8 cellular contexts compared by ENCODE assay signal in the genomic region with DNA sequence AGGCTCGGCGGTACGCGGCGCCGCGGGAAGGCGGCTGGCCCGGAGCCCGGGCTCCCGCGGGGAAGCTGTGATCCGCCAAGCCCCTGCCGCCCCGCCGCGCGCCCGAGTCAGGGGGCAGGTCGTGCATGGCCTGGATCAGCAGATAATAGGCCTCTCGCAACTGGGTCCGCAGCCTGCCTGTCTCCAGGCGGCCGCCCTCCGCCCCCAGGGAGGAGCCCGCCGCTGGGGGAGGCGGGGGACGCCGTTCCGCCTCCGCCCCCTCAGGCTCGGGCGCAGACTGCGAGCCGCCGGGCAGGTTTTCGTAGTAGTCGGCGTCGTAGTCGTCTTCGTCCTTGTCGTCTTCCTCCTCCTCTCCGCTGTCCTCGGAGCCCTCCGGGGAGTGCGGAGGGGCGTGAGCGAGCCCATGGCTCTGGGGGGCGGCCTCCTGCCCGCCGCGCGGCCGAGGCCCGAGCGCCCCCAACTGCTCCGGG. TPM values are rescaled to one million over a fixed set of nuclear protein-coding genes. Genes with fewer than 3 reads are reported as not detected.
A peak's percentile ranks its signal among the peaks of the same experiment; 100 is the strongest.
DNase-seq lines count a peak whose midpoint lies in the region; ATAC-seq and TF ChIP-seq lines count a peak whose summit lies in the region.

Gene SYDE2 (minus strand): TSS at position 147 of the 470 bp plus-strand sequence. CDS start 20 bp downstream, at position 127.

- peak within 1 kb of the TSS; percentile 99 for H2BK120ac ChIP-seq in trophoblast cell (ENCODE audit: insufficient read depth, low read length, poor library complexity)

- no peaks in the 10 kb centered on the region for H3K36me3 Mint-ChIP-seq in activated naive CD4-positive, alpha-beta T cell treated with anti-CD3 and anti-CD28 coated beads, Interleukin-2, amount 10 ng/mL, durations not matched to agents 7 days and 5 days

- peak within 1 kb of the TSS; percentile 97 for H3K9ac ChIP-seq in trophoblast cell (ENCODE audit: low read length)

- peak within 1 kb of the TSS; percentile 99 for H3K14ac ChIP-seq in trophoblast cell (ENCODE audit: low read length)

- H2AFZ ChIP-seq in trophoblast cell (ENCODE audit: insufficient read depth, low read length, poor library complexity), result peak within 1 kb of the TSS; percentile 93

- H3K9me3 ChIP-seq in trophoblast cell (ENCODE audit: insufficient read depth, low read depth, low read length) (peaks cover 2% of the 10 kb centered on the region), transverse colon (no peaks in the 10 kb centered on the region)

- TF ChIP-seq CTCF in transverse colon (IDR thresholded peaks at IDR 0.05), result no peak

- peaks cover 36% of the 10 kb centered on the region for H3K4me1 Mint-ChIP-seq in activated naive CD4-positive, alpha-beta T cell treated with anti-CD3 and anti-CD28 coated beads, Interleukin-2, amount 10 ng/mL, durations not matched to agents 7 days and 5 days

- H3K27me3 Mint-ChIP-seq in activated naive CD4-positive, alpha-beta T cell treated with anti-CD3 and anti-CD28 coated beads, Interleukin-2, amount 10 ng/mL, durations not matched to agents 7 days and 5 days, result peaks cover 19% of the 10 kb centered on the region

- H3K79me2 ChIP-seq in trophoblast cell (ENCODE audit: control insufficient read depth, insufficient read depth, low read length, poor library complexity), result peaks cover 18% of the 10 kb centered on the region

- TF ChIP-seq POLR2A in transverse colon (IDR thresholded peaks at IDR 0.05), result peak; percentile 87

- DNase-seq in DMS153 (lab: John Stamatoyannopoulos, UW), result peak; percentile 46
- peak; percentile 83 for DNase-seq in HuH-7.5 (ENCODE audit: low spot score)
- peak; percentile 59 for DNase-seq in SHP77 treated with DMSO at 0.1 percent for 48 hours (lab: John Stamatoyannopoulos, UW)
- peak; percentile 85 for DNase-seq in activated naive CD4-positive, alpha-beta T cell treated with anti-CD3 and anti-CD28 coated beads, Interleukin-2, amount 10 ng/mL, durations not matched to agents 7 days and 5 days
- peak; percentile 85 for DNase-seq in Right ventricle myocardium inferior (ENCODE audit: missing footprints)
- DNase-seq in trophoblast cell, result peak; percentile 85 to 89
- peak; percentile 84 for DNase-seq in transverse colon

- H3K4me3 ChIP-seq in trophoblast cell (ENCODE audit: low read depth, low read length) (peak within 1 kb of the TSS; percentile 84), transverse colon (peak within 1 kb of the TSS; percentile 84 to 93 (median 84))

- H2BK5ac ChIP-seq in trophoblast cell (ENCODE audit: low read depth, low read length, poor library complexity), result peak within 1 kb of the TSS; percentile 100

- H3K27ac ChIP-seq in trophoblast cell (ENCODE audit: low read depth, low read length), result peak within 1 kb of the TSS; percentile 100
- peak within 1 kb of the TSS; percentile 98 to 99 (median 98) for H3K27ac ChIP-seq in transverse colon

- H3K27me3 ChIP-seq in trophoblast cell (ENCODE audit: insufficient read depth, low read length) (no peaks in the 10 kb centered on the region), transverse colon (no peaks in the 10 kb centered on the region)

- H3K4ac ChIP-seq in trophoblast cell (ENCODE audit: low read depth, low read length), result peak within 1 kb of the TSS; percentile 98

- peak within 1 kb of the TSS; percentile 94 for H2AK5ac ChIP-seq in trophoblast cell (ENCODE audit: low read length)

- H3K27ac Mint-ChIP-seq in activated naive CD4-positive, alpha-beta T cell treated with anti-CD3 and anti-CD28 coated beads, Interleukin-2, amount 10 ng/mL, durations not matched to agents 7 days and 5 days, result peak within 1 kb of the TSS; percentile 94

- TF ChIP-seq EP300 in transverse colon (IDR thresholded peaks at IDR 0.05; ENCODE audit: low read depth), result no peak

- H3K36me3 ChIP-seq in trophoblast cell (ENCODE audit: control insufficient read depth in 1 of 2, insufficient read depth in 2 of 2, low read length in 2 of 2) (no peaks in the 10 kb centered on the region), transverse colon (no peaks in the 10 kb centered on the region)

- no peaks in the 10 kb centered on the region for H3K9me3 Mint-ChIP-seq in activated naive CD4-positive, alpha-beta T cell treated with anti-CD3 and anti-CD28 coated beads, Interleukin-2, amount 10 ng/mL, durations not matched to agents 7 days and 5 days

- H2BK12ac ChIP-seq in trophoblast cell (ENCODE audit: low read length), result peak within 1 kb of the TSS; percentile 95

- H4K12ac ChIP-seq in trophoblast cell (ENCODE audit: low read depth, low read length), result peak within 1 kb of the TSS; percentile 97

- peak within 1 kb of the TSS; percentile 99 for H4K8ac ChIP-seq in trophoblast cell (ENCODE audit: low read depth, low read length)

- CTCF ChIA-PET in activated naive CD4-positive, alpha-beta T cell treated with anti-CD3 and anti-CD28 coated beads, Interleukin-2, amount 10 ng/mL, durations not matched to agents 7 days and 5 days (lab: Charles Lee), result interaction anchor here (1.0 to 1.3 kb wide), 3 partner anchors 32 to 256 kb away, joined by 3 read pairs; partner anchors contain the start of gene C1orf52

- intact Hi-C loops in Right ventricle myocardium inferior (cut with DNase I), result loop anchor here (2.0 to 5.0 kb wide), 4 partner anchors 24 to 89 kb away; no protein-coding TSS in a partner anchor
- intact Hi-C loops in transverse colon (cut with DNase I; ENCODE audit: low total_unique reads), result no loop called here

- H3K4me2 ChIP-seq in trophoblast cell (ENCODE audit: low read length), result peak within 1 kb of the TSS; percentile 91

- ATAC-seq in GM21529 (IDR thresholded peaks at IDR 0.05; ENCODE audit: unreplicated experiment) (peak; percentile 70), Right ventricle myocardium inferior (peak; percentile 91)

- H3K4me1 ChIP-seq in trophoblast cell (ENCODE audit: control insufficient read depth in 1 of 2, insufficient read depth in 2 of 2, low read length in 2 of 2) (no peaks in the 10 kb centered on the region), transverse colon (peaks cover 0 to 47% (median 19%) of the 10 kb centered on the region in 4 donors)

- H4K91ac ChIP-seq in trophoblast cell (ENCODE audit: low read depth, low read length), result peak within 1 kb of the TSS; percentile 100

- H3K79me1 ChIP-seq in trophoblast cell (ENCODE audit: low read length), result peaks cover 19% of the 10 kb centered on the region

- peak within 1 kb of the TSS; percentile 99 for H3K18ac ChIP-seq in trophoblast cell (ENCODE audit: low read length)

- no peak within 1 kb of the TSS for H3K23ac ChIP-seq in trophoblast cell (ENCODE audit: low read length)

- in situ Hi-C loops in transverse colon (cut with MboI; ENCODE audit: low pct_ligation_motif_present in 1 of 4, low pct_unique_long_range_greater_than_20kb in 1 of 4, low sequenced_read_pairs in 3 of 4), result no loop called here

- peak within 1 kb of the TSS; percentile 87 for H3K4me3 Mint-ChIP-seq in activated naive CD4-positive, alpha-beta T cell treated with anti-CD3 and anti-CD28 coated beads, Interleukin-2, amount 10 ng/mL, durations not matched to agents 7 days and 5 days

- no CpG with 5 or more reads among the region's 59 CpGs for WGBS in trophoblast cell (ENCODE audit: extremely low coverage, insufficient coverage, insufficient read length)
- WGBS in transverse colon (ENCODE audit: low coverage in 1 of 2), 2 donors, result 0% methylated on average over 12 of the region's 59 CpGs; no CpG with 5 or more reads in 1 of the 2 donors

RNA-seq across cellular contexts. Expression of gene SYDE2, which starts in this region (rescaled TPM):
- total RNA-seq in Right ventricle myocardium inferior (20.7 TPM), transverse colon (10 to 100 TPM; 10.1 to 28.8 (median 15.4) TPM)
- polyA plus RNA-seq in trophoblast cell (2013), result 9.0 and 9.2 TPM in 2 replicates

Comparison
In these comparisons a context has a peak if more than half of its experiments do, and no peak if none do; other contexts are left out.
1. Peak in every context shown above with its lines: DNase-seq, ATAC-seq, H3K4me3 ChIP-seq and H3K27ac ChIP-seq.